In the genomic region with DNA sequence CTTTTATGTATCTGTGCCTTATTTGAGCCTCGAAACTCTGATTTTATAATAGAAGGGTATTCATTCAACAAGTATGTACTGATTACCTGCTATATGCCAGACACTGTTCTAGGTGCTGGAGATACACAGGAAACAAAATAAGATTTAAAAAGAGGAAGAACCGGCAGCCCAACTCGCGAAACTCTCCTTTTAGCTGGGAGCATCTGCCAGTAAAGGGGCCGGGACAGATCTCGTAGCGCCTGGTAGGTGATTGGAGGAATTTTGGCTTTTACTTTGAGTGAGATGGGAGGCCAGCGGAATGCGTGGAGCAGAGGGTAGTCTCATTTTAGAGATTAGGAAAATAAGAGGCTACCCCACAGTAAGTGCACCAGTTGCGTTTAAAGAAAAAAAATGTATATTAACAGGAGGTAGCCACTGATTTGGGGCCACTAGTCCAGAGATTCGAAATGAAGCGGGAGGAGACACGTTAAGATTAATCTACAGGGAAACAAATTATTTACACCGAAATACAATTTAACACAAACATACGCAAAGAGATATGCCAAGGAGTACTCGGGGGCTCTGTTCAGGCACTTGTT, we compare ENCODE assay signal across 8 cellular contexts. TPM values are rescaled to one million over a fixed set of nuclear protein-coding genes. Genes with fewer than 3 reads are reported as not detected.
DNase-seq lines count a peak whose midpoint lies in the region; ATAC-seq and TF ChIP-seq lines count a peak whose summit lies in the region.

No MANE protein-coding gene starts in this region.

- no peaks in the 10 kb centered on the region for H3F3A ChIP-seq in neural cell (ENCODE audit: insufficient read depth, low read length, poor library complexity, severe bottlenecking)

- no peaks in the 10 kb centered on the region for H3K9me3 ChIP-seq in gastroesophageal sphincter
- H3K9me3 ChIP-seq in neural cell (ENCODE audit: low read length): no peaks in the 10 kb centered on the region

- H3K9me2 ChIP-seq in neural cell (ENCODE audit: insufficient read depth, low read length): no peaks in the 10 kb centered on the region

- peak overlapping the region; percentile 89 for H3K4me2 ChIP-seq in neural cell (ENCODE audit: low read length)

- no peak for TF ChIP-seq EP300 in gastroesophageal sphincter (IDR thresholded peaks at IDR 0.05)
- TF ChIP-seq EP300 in neural cell (conservative IDR thresholded peaks at IDR 0.05; ENCODE audit: poor library complexity, severe bottlenecking): no peak

- 1% methylated on average over 16 of the region's 16 CpGs for WGBS in gastroesophageal sphincter (ENCODE audit: low coverage in 1 of 2), 2 donors

- H2AFZ ChIP-seq in neural cell (ENCODE audit: low read depth, low read length): peak overlapping the region; percentile 99

- no peak for TF ChIP-seq POLR2A in GM18505 (IDR thresholded peaks at IDR 0.05; ENCODE audit: borderline replicate concordance, extremely low read depth, insufficient read depth, insufficient read length)
- TF ChIP-seq POLR2A in gastroesophageal sphincter (IDR thresholded peaks at IDR 0.05): no peak

- no peaks in the 10 kb centered on the region for H4K20me1 ChIP-seq in neural cell (ENCODE audit: insufficient read depth)

- H3K36me3 ChIP-seq in gastroesophageal sphincter: peaks cover 0 to 6% of the 10 kb centered on the region in 2 donors
- no peaks in the 10 kb centered on the region for H3K36me3 ChIP-seq in neural cell (ENCODE audit: insufficient read depth, low read length)

- no peak for TF ChIP-seq CTCF in AG10803 (conservative IDR thresholded peaks at IDR 0.05; ENCODE audit: low read length)
- TF ChIP-seq CTCF in gastroesophageal sphincter (IDR thresholded peaks at IDR 0.05): no peak
- no peak for TF ChIP-seq CTCF in neural cell (IDR thresholded peaks at IDR 0.05; ENCODE audit: poor library complexity, severe bottlenecking)

- peaks cover 0 to 43% (median 14%) of the 10 kb centered on the region in 3 donors for H3K4me1 ChIP-seq in gastroesophageal sphincter

- H3K27me3 ChIP-seq in gastroesophageal sphincter (no peaks in the 10 kb centered on the region), neural cell (ENCODE audit: insufficient read depth, low read depth, low read length) (no peaks in the 10 kb centered on the region)

- ATAC-seq in GM18505 (IDR thresholded peaks at IDR 0.05; ENCODE audit: unreplicated experiment): peak; percentile 32
- peak; percentile 24 for ATAC-seq in HG02970 (IDR thresholded peaks at IDR 0.05; ENCODE audit: low FRiP score, unreplicated experiment)
- ATAC-seq in gastroesophageal sphincter: peak; percentile 68

- DNase-seq in AG10803 (ENCODE audit: low read depth): peak; percentile 37
- peak; percentile 5 for DNase-seq in NCI-H774 (lab: John Stamatoyannopoulos, UW)
- DNase-seq in activated naive CD4-positive, alpha-beta T cell treated with anti-CD3 and anti-CD28 coated beads, Interleukin-2, amount 50 U/mL, for 16 hours: peak; percentile 14
- no peak for DNase-seq in NCI-H1048 (lab: John Stamatoyannopoulos, UW)

- peaks cover 37% of the 10 kb centered on the region for H3K79me2 ChIP-seq in neural cell (replicated peaks; ENCODE audit: insufficient read depth, low read length)

- peak overlapping the region; percentile 72 to 93 (median 86) for H3K27ac ChIP-seq in gastroesophageal sphincter
- H3K27ac ChIP-seq in neural cell (ENCODE audit: low read length): peak overlapping the region; percentile 93

- peak overlapping the region; percentile 92 for H3K9ac ChIP-seq in neural cell (ENCODE audit: low read length)

- TF ChIP-seq RAD21 in neural cell (conservative IDR thresholded peaks at IDR 0.05): no peak

- peak overlapping the region; percentile 98 for H3K4me3 ChIP-seq in AG10803 (ENCODE audit: low read length)
- peak overlapping the region; percentile 57 to 73 for H3K4me3 ChIP-seq in gastroesophageal sphincter
- H3K4me3 ChIP-seq in neural cell (ENCODE audit: low read length): peak overlapping the region; percentile 97

TF ChIP-seq in neural cell, 6 proteins besides CTCF, POLR2A, EP300 and RAD21:
- TF ChIP-seq SMC3 (conservative IDR thresholded peaks at IDR 0.05; ENCODE audit: poor library complexity) (no peak), EZH2 (IDR thresholded peaks at IDR 0.05; ENCODE audit: borderline replicate concordance, insufficient read depth, low read length, poor library complexity, severe bottlenecking) (no peak)

RNA-seq across cellular contexts. Expression of gene MON2, which starts 0.5 kb away (rescaled TPM):
- 10 to 100 TPM; 23.5 to 75.8 (median 40.6) TPM for total RNA-seq in gastroesophageal sphincter
- 44.2 and 44.3 TPM in 2 replicates for polyA plus RNA-seq in neural cell
- polyA minus RNA-seq in neural cell: 96.2 and 124 TPM in 2 replicates
